ENCODE assay signal across 14 cellular contexts in genomic region chr3:142272200-142272891, GRCh38. TPM values are rescaled to one million over a fixed set of nuclear protein-coding genes. Genes with fewer than 3 reads are reported as not detected.
DNase-seq lines count a peak whose midpoint lies in the region; ATAC-seq and TF ChIP-seq lines count a peak whose summit lies in the region.
"Had no signal": no experiment of that assay in that cellular context is flagged by ENCODE, and none has a peak within 500 bp of the region (broad histone marks: within the 10 kb centered on the region; RNA-seq: fewer than 3 reads in every experiment).

No MANE protein-coding gene starts in this region.

- ATAC-seq in GM21447 (IDR thresholded peaks at IDR 0.05; ENCODE audit: unreplicated experiment), result no peak
- ATAC-seq: activated CD8-positive, alpha-beta T cell treated with anti-CD3 and anti-CD28 coated beads for 36 hours; esophagus mucosa had no signal

- TF ChIP-seq CTCF in fibroblast of the aortic adventitia (IDR thresholded peaks at IDR 0.05; ENCODE audit: insufficient read depth, low read length), result no peak

- DNase-seq in EL (peak; percentile 41), NCI-H748 (lab: John Stamatoyannopoulos, UW; ENCODE audit: unreplicated experiment) (peak; percentile 59), fibroblast of the aortic adventitia (ENCODE audit: low read depth) (peak; percentile 12), pons (ENCODE audit: low spot score) (peak; percentile 97), DMS53 treated with DMSO at 0.1 percent for 48 hours (lab: John Stamatoyannopoulos, UW; ENCODE audit: unreplicated experiment) (no peak), NCI-H1417 (lab: John Stamatoyannopoulos, UW) (no peak)
- DNase-seq: activated CD8-positive, alpha-beta T cell treated with anti-CD3 and anti-CD28 coated beads for 36 hours; activated effector memory CD4-positive, alpha-beta T cell treated with Interleukin-2 at 50 U/mL for 16 hours; CD4-positive, CD25-positive, alpha-beta regulatory T cell; left ventricle myocardium inferior; MG63; stimulated activated CD4-positive, alpha-beta T cell treated with anti-CD3 and anti-CD28 coated beads, Interleukin-15, amount 100 ng/mL, for 24 hours had no signal

- H3K4me3 ChIP-seq in fibroblast of the aortic adventitia (ENCODE audit: low read depth, low read length), result no peak overlapping the region
- H3K4me3 ChIP-seq: left ventricle myocardium inferior, MG63 had no signal

RNA-seq across cellular contexts. Expression of gene GK5, which starts 47.0 kb away (rescaled TPM):
- total RNA-seq in fibroblast of the aortic adventitia (ENCODE audit: low replicate concordance), result 27.3 and 29.2 TPM in 2 replicates

Comparison
In these comparisons a context has a peak if more than half of its experiments do, and no peak if none do; other contexts are left out.
1. DNase-seq: peak in EL (single experiment), NCI-H748 (single experiment), fibroblast of the aortic adventitia (single experiment) and pons (single experiment); none in DMS53 treated with DMSO at 0.1 percent for 48 hours (single experiment) and NCI-H1417 (0 of 3).